15 cellular contexts compared by ENCODE assay signal in genomic region chr3:12988728-12989454, GRCh38.
"Had no signal": no experiment of that assay in that cellular context is flagged by ENCODE, and none has a peak within 500 bp of the region (broad histone marks: within the 10 kb centered on the region; RNA-seq: fewer than 3 reads in every experiment).

No MANE protein-coding gene starts in this region.

- H3K27me3 Mint-ChIP-seq: activated CD4-positive, alpha-beta memory T cell treated with anti-CD3 and anti-CD28 coated beads, Interleukin-2, amount 10 ng/mL, durations not matched to agents 7 days and 5 days; activated T-cell treated with anti-CD3 and anti-CD28 coated beads, Interleukin-2, amount 50 U/mL, for 24 hours had no signal

- H3K9ac ChIP-seq: parathyroid adenoma had no signal

- H3K9me3 Mint-ChIP-seq: activated CD4-positive, alpha-beta memory T cell treated with anti-CD3 and anti-CD28 coated beads, Interleukin-2, amount 10 ng/mL, durations not matched to agents 7 days and 5 days; activated naive CD4-positive, alpha-beta T cell treated with anti-CD3 and anti-CD28 coated beads, Interleukin-2, amount 50 U/mL, for 72 hours; activated T-cell treated with anti-CD3 and anti-CD28 coated beads, Interleukin-2, amount 50 U/mL, for 24 hours had no signal

- H3K36me3 Mint-ChIP-seq: activated naive CD4-positive, alpha-beta T cell treated with anti-CD3 and anti-CD28 coated beads, Interleukin-2, amount 50 U/mL, for 72 hours had no signal

- H3K4me3 Mint-ChIP-seq: activated CD4-positive, alpha-beta memory T cell treated with anti-CD3 and anti-CD28 coated beads, Interleukin-2, amount 10 ng/mL, durations not matched to agents 7 days and 5 days; activated T-cell treated with anti-CD3 and anti-CD28 coated beads, Interleukin-2, amount 50 U/mL, for 24 hours had no signal

- H3K27ac Mint-ChIP-seq: activated CD4-positive, alpha-beta memory T cell treated with anti-CD3 and anti-CD28 coated beads, Interleukin-2, amount 10 ng/mL, durations not matched to agents 7 days and 5 days had no signal

- H3K27me3 ChIP-seq: cardiac muscle cell, hepatocyte, tibial nerve had no signal

- H3K27ac ChIP-seq: cardiac muscle cell, hepatocyte, parathyroid adenoma had no signal

- H3K36me3 ChIP-seq: cardiac muscle cell, tibial nerve had no signal

- ATAC-seq: activated naive CD4-positive, alpha-beta T cell treated with anti-CD3 and anti-CD28 coated beads, Interleukin-2, amount 50 U/mL, for 72 hours had no signal

- H3K9me3 ChIP-seq: tibial nerve had no signal

- H3K4me3 ChIP-seq: cardiac muscle cell, hepatocyte, tibial nerve had no signal

- DNase-seq: activated CD4-positive, alpha-beta memory T cell treated with anti-CD3 and anti-CD28 coated beads, Interleukin-2, amount 10 ng/mL, durations not matched to agents 7 days and 5 days; activated effector memory CD4-positive, alpha-beta T cell treated with Interleukin-2 at 50 U/mL for 16 hours; activated T-cell treated with anti-CD3 and anti-CD28 coated beads, Interleukin-2, amount 50 U/mL, for 24 hours; kidney glomerular epithelial cell; stimulated activated CD4-positive, alpha-beta T cell treated with anti-CD3 and anti-CD28 coated beads, Interleukin-15, amount 100 ng/mL, for 24 hours; stimulated activated CD4-positive, alpha-beta T cell treated with anti-CD3 and anti-CD28 coated beads, Interleukin-4, amount 100 ng/mL, for 1 hour; stimulated activated naive CD4-positive, alpha-beta T cell treated with Interleukin-2 at 50 U/mL for 16 hours; substantia nigra; T-helper 1 cell; T1000 had no signal

- H3K4me2 ChIP-seq: hepatocyte had no signal
